Comparison of ENCODE assay signal across 8 cellular contexts in the genomic region with DNA sequence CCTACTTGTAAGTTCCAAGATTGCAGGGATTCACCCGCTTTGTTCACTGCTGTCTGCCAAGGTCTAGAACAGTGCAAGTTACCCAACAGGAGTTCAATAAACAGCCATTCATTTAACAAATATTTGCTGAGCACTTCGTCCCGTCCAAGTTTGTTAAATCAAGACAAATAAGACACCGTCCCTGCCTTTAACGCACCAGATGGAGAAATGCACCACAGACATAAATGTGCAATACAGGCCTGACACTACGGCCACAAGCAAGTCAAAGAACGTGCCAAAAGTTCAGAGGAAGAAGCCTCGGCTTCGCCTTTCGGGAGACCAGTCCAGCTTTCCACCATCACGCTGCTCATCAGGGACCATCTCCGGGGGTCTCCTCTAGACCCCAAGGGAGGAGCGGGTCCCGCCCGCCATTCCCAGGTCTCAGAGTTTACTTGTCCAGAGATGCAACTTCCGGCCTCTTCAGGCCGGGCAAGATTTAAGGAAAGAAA. TPM values are rescaled to one million over a fixed set of nuclear protein-coding genes. Genes with fewer than 3 reads are reported as not detected.
DNase-seq lines count a peak whose midpoint lies in the region; ATAC-seq, FAIRE-seq and TF ChIP-seq lines count a peak whose summit lies in the region.

No MANE protein-coding gene starts in this region.

- ATAC-seq in CD4-positive, CD25-positive, alpha-beta regulatory T cell (ENCODE audit: low read depth in 2 of 2), result no peak
- ATAC-seq in GM19397 (IDR thresholded peaks at IDR 0.05; ENCODE audit: unreplicated experiment), result peak; percentile 2
- ATAC-seq in GM12878, result peak; percentile 5
- ATAC-seq in stimulated activated naive CD8-positive, alpha-beta T cell treated with anti-CD3 and anti-CD28 coated beads, Interleukin-15, amount 100 ng/mL, for 72 hours, result peak; percentile 8
- ATAC-seq in HG03095 (IDR thresholded peaks at IDR 0.05; ENCODE audit: unreplicated experiment), result no peak

- no peaks in the 10 kb centered on the region for H3K27me3 ChIP-seq in CD4-positive, CD25-positive, alpha-beta regulatory T cell (ENCODE audit: control insufficient read depth, insufficient read depth, low read length)
- H3K27me3 ChIP-seq in KMS-11 (ENCODE audit: insufficient read depth, low read depth), result no peaks in the 10 kb centered on the region
- no peaks in the 10 kb centered on the region for H3K27me3 ChIP-seq in GM12878 (replicated peaks in 1 of 2; ENCODE audit: control insufficient read depth in 2 of 2, insufficient read depth in 2 of 2, low read length in 1 of 2)

- no peaks in the 10 kb centered on the region for H3K27me3 Mint-ChIP-seq in CD4-positive, CD25-positive, alpha-beta regulatory T cell
- no peaks in the 10 kb centered on the region for H3K27me3 Mint-ChIP-seq in stimulated activated naive CD8-positive, alpha-beta T cell treated with anti-CD3 and anti-CD28 coated beads, Interleukin-15, amount 100 ng/mL, for 72 hours

- peak overlapping the region; percentile 87 to 97 (median 92) for H3K27ac Mint-ChIP-seq in CD4-positive, CD25-positive, alpha-beta regulatory T cell
- H3K27ac Mint-ChIP-seq in stimulated activated naive CD8-positive, alpha-beta T cell treated with anti-CD3 and anti-CD28 coated beads, Interleukin-15, amount 100 ng/mL, for 72 hours, result peak overlapping the region; percentile 99 to 100

- H3K9me3 ChIP-seq in CD4-positive, CD25-positive, alpha-beta regulatory T cell (ENCODE audit: control insufficient read depth in 2 of 2, low read length in 2 of 2), result no peaks in the 10 kb centered on the region
- H3K9me3 ChIP-seq in GM12878 (replicated peaks; ENCODE audit: control insufficient read depth, insufficient read depth, low read length), result no peaks in the 10 kb centered on the region
- H3K9me3 ChIP-seq in kidney (ENCODE audit: control insufficient read depth in 1 of 2, low read length in 2 of 2), result no peaks in the 10 kb centered on the region

- H2AFZ ChIP-seq in KMS-11 (ENCODE audit: low read depth), result peak overlapping the region; percentile 54; the same call in 1 of the 2 replicates
- peak overlapping the region; percentile 2; the same call in 1 of the 2 replicates for H2AFZ ChIP-seq in GM12878 (ENCODE audit: control insufficient read depth, low read depth, low read length)

- H3K9ac ChIP-seq in KMS-11, result peak overlapping the region; percentile 72; the same call in 1 of the 2 replicates
- H3K9ac ChIP-seq in GM12878 (ENCODE audit: control insufficient read depth, insufficient read depth, low read length), result peak overlapping the region; percentile 73
- peak overlapping the region; percentile 56 to 97 for H3K9ac ChIP-seq in kidney (ENCODE audit: low read length in 2 of 2)

- H4K20me1 ChIP-seq in KMS-11 (ENCODE audit: insufficient read depth) (no peaks in the 10 kb centered on the region), GM12878 (ENCODE audit: control insufficient read depth, insufficient read depth) (peaks cover 6% of the 10 kb centered on the region; the same call in 1 of the 2 replicates)

- in situ Hi-C loops in GM12878 (cut with MboI), result no loop called here

- FAIRE-seq in GM12878 (lab: Jason Lieb, UNC) (no peak), kidney (lab: Jason Lieb, UNC) (no peak), HTR-8/SVneo (lab: Jason Lieb, UNC) (no peak)

- intact Hi-C loops in GM12878 (cut with micrococcal nuclease; ENCODE audit: unreplicated experiment), result loop anchor here (2.0 kb wide), 1 partner anchor 13 kb away; no protein-coding TSS in a partner anchor
- intact Hi-C loops in kidney (cut with DNase I), result no loop called here

- no peak for TF ChIP-seq POLR2A in GM12878 (IDR thresholded peaks at IDR 0.05; ENCODE audit: low read depth, low read length)

- no peak for TF ChIP-seq CTCF in KMS-11 (conservative IDR thresholded peaks at IDR 0.05; ENCODE audit: low read depth, low read length)
- no peak for TF ChIP-seq CTCF in GM12878 (IDR thresholded peaks at IDR 0.05 in 2 of 3, conservative IDR thresholded peaks at IDR 0.05 in 1 of 3; ENCODE audit: control insufficient read depth in 2 of 3, extremely low read depth in 1 of 3, insufficient read depth in 1 of 3, low read depth in 3 of 3, low read length in 3 of 3)
- no peak for TF ChIP-seq CTCF in kidney (IDR thresholded peaks at IDR 0.05; ENCODE audit: borderline replicate concordance, extremely low read depth, insufficient read depth)

- RAD21 ChIA-PET in GM12878 (lab: Charles Lee; ENCODE audit: unreplicated experiment), result interaction anchor here (0.8 to 3.0 kb wide), 11 partner anchors 10 to 121 kb away, joined by 3 to 34 read pairs (median 5); no protein-coding TSS in a partner anchor

- peak overlapping the region; percentile 79 for H3K27ac ChIP-seq in CD4-positive, CD25-positive, alpha-beta regulatory T cell (ENCODE audit: insufficient read depth, low read length, poor library complexity, severe bottlenecking)
- H3K27ac ChIP-seq in KMS-11 (peak overlapping the region; percentile 65), GM12878 (ENCODE audit: control insufficient read depth, insufficient read depth) (peak overlapping the region; percentile 85), kidney (ENCODE audit: low read depth in 2 of 2, low read length in 2 of 2) (peak overlapping the region; percentile 86 to 94)

- 0% methylated on average over 17 of the region's 17 CpGs for WGBS in GM12878 (ENCODE audit: insufficient coverage, insufficient replicate concordance, low lambda C conversion rate, missing lambda C conversion rate)

- H3K36me3 ChIP-seq in CD4-positive, CD25-positive, alpha-beta regulatory T cell (ENCODE audit: control insufficient read depth, insufficient read depth, low read length), result peaks cover 23% of the 10 kb centered on the region
- H3K36me3 ChIP-seq in KMS-11 (ENCODE audit: insufficient read depth) (0 out of 2 replicates have a peak, but pooled peaks cover 3% of the 10 kb centered on the region), GM12878 (ENCODE audit: control insufficient read depth in 2 of 2, insufficient read depth in 2 of 2, low read length in 1 of 2) (peaks cover 6 to 14% of the 10 kb centered on the region in 2 experiments), kidney (ENCODE audit: control insufficient read depth in 1 of 2, insufficient read depth in 2 of 2, low read length in 2 of 2) (peaks cover 15 to 24% of the 10 kb centered on the region in 2 donors)

- no peaks in the 10 kb centered on the region for H3K9me3 Mint-ChIP-seq in CD4-positive, CD25-positive, alpha-beta regulatory T cell
- H3K9me3 Mint-ChIP-seq in stimulated activated naive CD8-positive, alpha-beta T cell treated with anti-CD3 and anti-CD28 coated beads, Interleukin-15, amount 100 ng/mL, for 72 hours, result no peaks in the 10 kb centered on the region

- BruUV-seq in GM12878 (replicated peaks; lab: Mats Ljungman, UMichigan), result TSS peak; percentile 88

- H3K4me2 ChIP-seq in KMS-11 (peak overlapping the region; percentile 75), GM12878 (ENCODE audit: control insufficient read depth, insufficient read depth) (peak overlapping the region; percentile 44)

- POLR2A ChIA-PET in GM12878 (lab: Charles Lee), result interaction anchor here (0.8 to 9.2 kb wide), 9 partner anchors 7 to 35 kb away, joined by 3 to 138 read pairs (median 7); no protein-coding TSS in a partner anchor

- DNase-seq in CD4-positive, CD25-positive, alpha-beta regulatory T cell, result peak in 2 of 3 donors; percentile 8 to 51
- no peak for DNase-seq in GM12878 (ENCODE audit: low read depth, low spot score)
- DNase-seq in kidney, result no peak
- peak in 1 of 2 donors; percentile 13 for DNase-seq in stimulated activated naive CD8-positive, alpha-beta T cell treated with anti-CD3 and anti-CD28 coated beads, Interleukin-15, amount 100 ng/mL, for 72 hours
- DNase-seq in HTR-8/SVneo (ENCODE audit: insufficient read length, low spot score), result no peak

- peaks cover 37% of the 10 kb centered on the region for H3K4me1 ChIP-seq in CD4-positive, CD25-positive, alpha-beta regulatory T cell (ENCODE audit: control insufficient read depth, insufficient read depth, low read length, poor library complexity, severe bottlenecking)
- H3K4me1 ChIP-seq in KMS-11 (ENCODE audit: low read depth, poor library complexity, severe bottlenecking) (peaks cover 15% of the 10 kb centered on the region), GM12878 (ENCODE audit: control insufficient read depth, insufficient read depth, low read length) (peaks cover 19% of the 10 kb centered on the region), kidney (ENCODE audit: control insufficient read depth in 1 of 2, insufficient read depth in 1 of 2, low read depth in 1 of 2, low read length in 2 of 2) (peaks cover 12 to 15% of the 10 kb centered on the region in 2 donors)

- TF ChIP-seq EP300 in GM12878 (IDR thresholded peaks at IDR 0.05; ENCODE audit: borderline replicate concordance in 1 of 2, control insufficient read depth in 1 of 2, low read depth in 2 of 2, low read length in 2 of 2), result 0 out of 4 replicates have a peak, but pooled peaks of 1 of the 2 experiments have one; percentile 3

- SMC1A ChIA-PET in GM12878 (lab: Charles Lee; ENCODE audit: uncharacterized antibody, unreplicated experiment), result interaction anchor here (0.8 to 9.4 kb wide), 8 partner anchors 13 to 55 kb away, joined by 3 to 120 read pairs (median 6); no protein-coding TSS in a partner anchor

- CTCF ChIA-PET in GM12878 (lab: Yijun Ruan, JAX), result interaction anchor here (0.6 to 4.0 kb wide), 5 partner anchors 12 to 100 kb away, joined by 3 to 31 read pairs (median 10); no protein-coding TSS in a partner anchor

- H3K4me1 Mint-ChIP-seq in CD4-positive, CD25-positive, alpha-beta regulatory T cell, result peaks cover 8 to 66% (median 41%) of the 10 kb centered on the region in 4 donors
- peaks cover 57% of the 10 kb centered on the region for H3K4me1 Mint-ChIP-seq in stimulated activated naive CD8-positive, alpha-beta T cell treated with anti-CD3 and anti-CD28 coated beads, Interleukin-15, amount 100 ng/mL, for 72 hours

- H3K36me3 Mint-ChIP-seq in CD4-positive, CD25-positive, alpha-beta regulatory T cell, result peaks cover 18% of the 10 kb centered on the region

- H3K4me3 Mint-ChIP-seq in CD4-positive, CD25-positive, alpha-beta regulatory T cell, result peak overlapping the region; percentile 96 to 99 (median 98)
- H3K4me3 Mint-ChIP-seq in stimulated activated naive CD8-positive, alpha-beta T cell treated with anti-CD3 and anti-CD28 coated beads, Interleukin-15, amount 100 ng/mL, for 72 hours, result peak overlapping the region; percentile 99 to 100

- no peak for TF ChIP-seq RAD21 in GM12878 (IDR thresholded peaks at IDR 0.05; ENCODE audit: insufficient read depth, low read depth, low read length)

- H3K79me2 ChIP-seq in KMS-11 (ENCODE audit: insufficient read depth, low read depth), result peaks cover 24% of the 10 kb centered on the region; the same call in 1 of the 2 replicates
- H3K79me2 ChIP-seq in GM12878 (ENCODE audit: control insufficient read depth, insufficient read depth, low read length), result peaks cover 66% of the 10 kb centered on the region

- peak overlapping the region; percentile 96 for H3K4me3 ChIP-seq in CD4-positive, CD25-positive, alpha-beta regulatory T cell (ENCODE audit: low read depth, low read length)
- H3K4me3 ChIP-seq in KMS-11 (IDR thresholded peaks at IDR 0.05; ENCODE audit: insufficient read depth, low read depth, low read length) (peak overlapping the region; percentile 63), GM12878 (peak overlapping the region; percentile 87), kidney (ENCODE audit: low read length in 2 of 2) (peak overlapping the region; percentile 88 to 98)

RNA-seq across cellular contexts. Expression of a gene that starts 0.4 kb away (rescaled TPM):
- 7.3 TPM for total RNA-seq in CD4-positive, CD25-positive, alpha-beta regulatory T cell
- 10 to 100 TPM; 16.5 to 24.6 (median 22.3) TPM for polyA plus RNA-seq in CD4-positive, CD25-positive, alpha-beta regulatory T cell
- 8.3 and 12.3 TPM in 2 replicates for total RNA-seq in GM12878 (2013; cell fraction: nucleolus; rRNA removed)
- total RNA-seq in GM12878 (2014; rRNA removed) (19.3 and 25.1 TPM in 2 replicates), GM12878 (2014; rRNA removed; fragmentation: Illumina TruSeq; extraction: Trizol) (21.0 and 23.3 TPM in 2 replicates), GM12878 (2021) (13.7 and 14.0 TPM in 2 replicates), kidney (12.4 TPM)
- 54.7 TPM for polyA plus RNA-seq in GM12878 (2011; ENCODE audit: low read depth)
- polyA plus RNA-seq in GM12878 (2011; rRNA removed) (27.2 and 30.7 TPM in 2 replicates), GM12878 (2014; fragmentation: Illumina TruSeq; extraction: Trizol) (23.7 and 35.3 TPM in 2 replicates), GM12878 (2014; fragmentation: Nextera tagmentation; extraction: Ambion mirVana) (10 to 100 TPM; 45.0 to 46.1 TPM), GM12878 (2014; rRNA removed) (21.1 and 21.5 TPM in 2 replicates), GM12878 (2016; fragmentation: Nextera tagmentation; extraction: Ambion mirVana) (10 to 100 TPM; 27.3 to 29.9 TPM), kidney (ENCODE audit: insufficient read depth, low read depth, low replicate concordance) (31.3 TPM)
- polyA plus RNA-seq in GM12878 (2011; cell fraction: cytosol; rRNA removed), result 8.5 and 9.2 TPM in 2 replicates
- 6.0 and 7.6 TPM in 2 replicates for polyA plus RNA-seq in GM12878 (2011; cell fraction: nucleus; rRNA removed)
- polyA plus RNA-seq in GM12878 (2012), result 20.1 and 25.4 TPM in 2 replicates
- 4.8 and 8.6 TPM in 2 replicates for polyA minus RNA-seq in GM12878 (2011; rRNA and poly(A)+ RNA removed)
- 1.5 and 2.0 TPM in 2 replicates for polyA minus RNA-seq in GM12878 (2011; cell fraction: cytosol; rRNA and poly(A)+ RNA removed)
- polyA minus RNA-seq in GM12878 (2011; cell fraction: nucleus; rRNA and poly(A)+ RNA removed), result 8.0 and 16.5 TPM in 2 replicates

RNA-seq across cellular contexts. Expression of a gene that starts 0.6 kb away (rescaled TPM):
- total RNA-seq in CD4-positive, CD25-positive, alpha-beta regulatory T cell, result 49.9 TPM
- 100 to 1,000 TPM; 346 to 556 (median 398) TPM for polyA plus RNA-seq in CD4-positive, CD25-positive, alpha-beta regulatory T cell
- 63.4 and 65.2 TPM in 2 replicates for total RNA-seq in GM12878 (2013; cell fraction: nucleolus; rRNA removed)
- 248 and 277 TPM in 2 replicates for total RNA-seq in GM12878 (2014; rRNA removed)
- 966 and 1,022 TPM in 2 replicates for total RNA-seq in GM12878 (2014; rRNA removed; fragmentation: Illumina TruSeq; extraction: Trizol)
- total RNA-seq in GM12878 (2021), result 263 and 272 TPM in 2 replicates
- 615 TPM for polyA plus RNA-seq in GM12878 (2011; ENCODE audit: low read depth)
- 774 and 970 TPM in 2 replicates for polyA plus RNA-seq in GM12878 (2011; rRNA removed)
- 340 and 440 TPM in 2 replicates for polyA plus RNA-seq in GM12878 (2011; cell fraction: cytosol; rRNA removed)
- 206 and 275 TPM in 2 replicates for polyA plus RNA-seq in GM12878 (2011; cell fraction: nucleus; rRNA removed)
- polyA plus RNA-seq in GM12878 (2012), result 526 and 550 TPM in 2 replicates
- 1,042 and 1,487 TPM in 2 replicates for polyA plus RNA-seq in GM12878 (2014; fragmentation: Illumina TruSeq; extraction: Trizol)
- polyA plus RNA-seq in GM12878 (2014; fragmentation: Nextera tagmentation; extraction: Ambion mirVana), result 1,000 to 10,000 TPM; 2,131 to 2,567 TPM
- 776 and 805 TPM in 2 replicates for polyA plus RNA-seq in GM12878 (2014; rRNA removed)
- polyA plus RNA-seq in GM12878 (2016; fragmentation: Nextera tagmentation; extraction: Ambion mirVana), result 100 to 1,000 TPM; 921 to 985 TPM
- 118 and 135 TPM in 2 replicates for polyA minus RNA-seq in GM12878 (2011; rRNA and poly(A)+ RNA removed)
- 55.1 and 61.9 TPM in 2 replicates for polyA minus RNA-seq in GM12878 (2011; cell fraction: cytosol; rRNA and poly(A)+ RNA removed)
- 82.2 and 112 TPM in 2 replicates for polyA minus RNA-seq in GM12878 (2011; cell fraction: nucleus; rRNA and poly(A)+ RNA removed)
- 135 TPM for total RNA-seq in kidney
- 1,066 TPM for polyA plus RNA-seq in kidney (ENCODE audit: insufficient read depth, low read depth, low replicate concordance)

Comparison
In these comparisons a context has a peak if more than half of its experiments do, and no peak if none do; other contexts are left out.
1. ATAC-seq: peak in GM19397 (single experiment), GM12878 (single experiment) and stimulated activated naive CD8-positive, alpha-beta T cell treated with anti-CD3 and anti-CD28 coated beads, Interleukin-15, amount 100 ng/mL, for 72 hours (single experiment); none in CD4-positive, CD25-positive, alpha-beta regulatory T cell (0 of 2) and HG03095 (single experiment).
2. DNase-seq: peak in CD4-positive, CD25-positive, alpha-beta regulatory T cell (2 of 3); none in GM12878 (single experiment), kidney (single experiment) and HTR-8/SVneo (single experiment).
3. Peak in every context shown above with its lines, with median percentiles within 50 percentile points of each other: H3K27ac ChIP-seq, H3K4me3 ChIP-seq and H3K9ac ChIP-seq.